1 cellular context compared by ENCODE assay signal in genomic region chr2:76154981-76155380, GRCh38.
TF ChIP-seq lines count a peak whose summit lies in the region.

No MANE protein-coding gene starts in this region.

TF ChIP-seq in GM23338, 12 proteins besides CTCF, POLR2A, EP300 and RAD21 (continued from another document):
- TF ChIP-seq ZNF462 (CRISPR knock-in tag; IDR thresholded peaks at IDR 0.05) (no peak), EZH2phosphoT487 (IDR thresholded peaks at IDR 0.05; ENCODE audit: unreplicated experiment) (no peak)
